ENCODE assay signal across 8 cellular contexts in genomic region chr6:35343092-35343834, GRCh38. TPM values are rescaled to one million over a fixed set of nuclear protein-coding genes. Genes with fewer than 3 reads are reported as not detected.
A peak's percentile ranks its signal among the peaks of the same experiment; 100 is the strongest.
DNase-seq lines count a peak whose midpoint lies in the region; ATAC-seq and TF ChIP-seq lines count a peak whose summit lies in the region.

No MANE protein-coding gene starts in this region.

- peak; percentile 51 for DNase-seq in RPMI7951 (ENCODE audit: low read depth)
- DNase-seq in effector memory CD4-positive, alpha-beta T cell: no peak
- DNase-seq in kidney glomerular epithelial cell (lab: John Stamatoyannopoulos, UW): no peak
- no peak for DNase-seq in ACHN

- ATAC-seq in HG03378 (IDR thresholded peaks at IDR 0.05; ENCODE audit: unreplicated experiment): no peak
- ATAC-seq in GM18870 (IDR thresholded peaks at IDR 0.05; ENCODE audit: unreplicated experiment): no peak

- H3K9me3 ChIP-seq in effector memory CD4-positive, alpha-beta T cell (ENCODE audit: control insufficient read depth, low read length): no peaks in the 10 kb centered on the region
- H3K9me3 ChIP-seq in mucosa of rectum (ENCODE audit: control insufficient read depth in 2 of 2, low read length in 2 of 2): no peaks in the 10 kb centered on the region

- H3K9ac ChIP-seq in mucosa of rectum (ENCODE audit: low read depth in 1 of 2, low read length in 2 of 2): peak overlapping the region; percentile 82 to 92

- H3K27ac ChIP-seq in effector memory CD4-positive, alpha-beta T cell (ENCODE audit: insufficient read depth, low read length, poor library complexity, severe bottlenecking): peak overlapping the region; percentile 88
- H3K27ac ChIP-seq in mucosa of rectum (ENCODE audit: low read depth in 2 of 2, low read length in 2 of 2): peak overlapping the region; percentile 72

- no peaks in the 10 kb centered on the region for H3K27me3 ChIP-seq in effector memory CD4-positive, alpha-beta T cell (replicated peaks; ENCODE audit: control insufficient read depth, insufficient read depth, low read length, poor library complexity, severe bottlenecking)
- H3K27me3 ChIP-seq in mucosa of rectum (ENCODE audit: control insufficient read depth in 2 of 2, insufficient read depth in 2 of 2, low read length in 2 of 2): no peaks in the 10 kb centered on the region

- H3K4me1 ChIP-seq in effector memory CD4-positive, alpha-beta T cell (ENCODE audit: control insufficient read depth, insufficient read depth, low read length, poor library complexity, severe bottlenecking): peaks cover 42% of the 10 kb centered on the region
- peaks cover 12 to 14% of the 10 kb centered on the region in 2 donors for H3K4me1 ChIP-seq in mucosa of rectum (ENCODE audit: control insufficient read depth in 2 of 2, insufficient read depth in 2 of 2, low read length in 2 of 2)

- in situ Hi-C loops in ACHN (cut with HindIII; ENCODE audit: low pct_ligation_motif_present, low pct_unique_long_range_greater_than_20kb, low sequenced_read_pairs): loop anchor here (25.0 kb wide), 1 partner anchor 94 kb away; no protein-coding TSS in a partner anchor

- H3K4me3 ChIP-seq in GM12875 (ENCODE audit: low read depth, low read length) (peak overlapping the region; percentile 71), mucosa of rectum (ENCODE audit: low read length in 2 of 2) (peak overlapping the region; percentile 76 to 86)
- peak overlapping the region; percentile 87 for H3K4me3 ChIP-seq in effector memory CD4-positive, alpha-beta T cell (ENCODE audit: insufficient read depth, low read depth, low read length, poor library complexity, severe bottlenecking)

- no peaks in the 10 kb centered on the region for H3K36me3 ChIP-seq in effector memory CD4-positive, alpha-beta T cell (ENCODE audit: control insufficient read depth, insufficient read depth, low read length)
- peaks cover 9 to 12% of the 10 kb centered on the region in 2 donors for H3K36me3 ChIP-seq in mucosa of rectum (ENCODE audit: control insufficient read depth in 2 of 2, insufficient read depth in 2 of 2, low read length in 2 of 2)

- no peak for TF ChIP-seq CTCF in GM12875 (IDR thresholded peaks at IDR 0.05; ENCODE audit: borderline replicate concordance, insufficient read depth, low read depth, low read length)

RNA-seq across cellular contexts. Expression of gene PPARD, which starts 0.9 kb away (rescaled TPM):
- total RNA-seq in RPMI7951 (2014; rRNA removed; shearing (Covaris generic)): 9.0 and 11.1 TPM in 2 replicates

RNA-seq across cellular contexts. Expression of gene DEF6, which starts 45.6 kb away (rescaled TPM):
- 0.72 and 1.4 TPM in 2 replicates for total RNA-seq in RPMI7951 (2014; rRNA removed; shearing (Covaris generic))
